Comparison of ENCODE assay signal across 12 cellular contexts in the genomic region with DNA sequence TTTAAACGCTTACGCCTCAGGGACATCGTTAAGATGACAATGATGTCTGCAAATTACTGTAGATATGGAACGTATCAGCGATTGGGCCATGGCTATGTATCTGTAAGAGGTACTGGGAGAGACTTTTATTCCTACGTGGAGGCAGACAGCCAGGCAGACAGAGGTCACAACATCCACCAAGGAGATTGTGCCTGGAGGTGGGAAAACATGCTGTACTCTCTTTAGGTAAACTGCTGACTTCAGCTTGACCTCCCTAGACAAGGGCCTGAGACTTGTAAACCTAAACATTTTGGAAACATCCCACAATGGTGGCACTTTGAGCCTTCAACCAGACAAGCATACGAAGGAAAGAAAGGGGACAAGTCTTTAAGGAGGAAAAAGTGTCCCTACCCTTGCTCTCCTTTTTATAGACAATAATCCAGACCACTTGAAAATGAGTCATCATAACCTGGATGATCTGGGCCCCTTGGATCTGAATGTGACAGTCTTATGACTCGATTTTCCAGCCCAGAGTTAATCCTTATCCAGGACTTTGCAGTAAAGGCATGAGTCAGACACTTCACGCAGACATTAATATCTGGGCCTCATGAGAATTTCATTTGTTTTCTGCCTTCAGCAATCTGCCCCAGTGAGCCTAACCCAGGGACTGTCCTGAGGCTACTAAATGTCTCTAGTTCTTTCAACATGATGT. TPM values are rescaled to one million over a fixed set of nuclear protein-coding genes. Genes with fewer than 3 reads are reported as not detected.
DNase-seq lines count a peak whose midpoint lies in the region; ATAC-seq and TF ChIP-seq lines count a peak whose summit lies in the region.
"Had no signal": no experiment of that assay in that cellular context is flagged by ENCODE, and none has a peak within 500 bp of the region (broad histone marks: within the 10 kb centered on the region; RNA-seq: fewer than 3 reads in every experiment).

No MANE protein-coding gene starts in this region.

- no peak for ATAC-seq in activated T-helper 17 cell treated with anti-CD3 and anti-CD28 coated beads, Interleukin-2, amount 50 U/mL, for 72 hours (replicated peaks)
- ATAC-seq in gastroesophageal sphincter (peak; percentile 57), GM21381 (IDR thresholded peaks at IDR 0.05; ENCODE audit: unreplicated experiment) (no peak), lower lobe of right lung (no peak)

- H3K9me3 Mint-ChIP-seq in HFFc6: no peaks in the 10 kb centered on the region
- no peaks in the 10 kb centered on the region for H3K9me3 Mint-ChIP-seq in activated T-helper 17 cell treated with anti-CD3 and anti-CD28 coated beads, Interleukin-2, amount 50 U/mL, for 72 hours

- peak overlapping the region; percentile 78 for H3K4me3 Mint-ChIP-seq in HFFc6
- no peak overlapping the region for H3K4me3 Mint-ChIP-seq in activated T-helper 17 cell treated with anti-CD3 and anti-CD28 coated beads, Interleukin-2, amount 50 U/mL, for 72 hours

- H3K4me3 ChIP-seq in gastroesophageal sphincter (no peak overlapping the region), uterus (no peak overlapping the region), lower lobe of right lung (no peak overlapping the region)
- H3K4me3 ChIP-seq: colonic mucosa, psoas muscle had no signal

- peak overlapping the region; percentile 95 for H3K27ac Mint-ChIP-seq in HFFc6
- H3K27ac Mint-ChIP-seq in activated T-helper 17 cell treated with anti-CD3 and anti-CD28 coated beads, Interleukin-2, amount 50 U/mL, for 72 hours: peak overlapping the region; percentile 20

- WGBS in gastroesophageal sphincter (ENCODE audit: low coverage in 1 of 2), 2 donors: 68 to 72% methylated on average over 9 of the region's 9 CpGs

- no peak for TF ChIP-seq CTCF in HFFc6 (IDR thresholded peaks at IDR 0.05)
- no peak for TF ChIP-seq CTCF in gastroesophageal sphincter (IDR thresholded peaks at IDR 0.05)
- TF ChIP-seq CTCF in uterus (IDR thresholded peaks at IDR 0.05): no peak
- no peak for TF ChIP-seq CTCF in lower lobe of right lung (IDR thresholded peaks at IDR 0.05)

- peak; percentile 84 for DNase-seq in HFFc6
- no peak for DNase-seq in uterus
- DNase-seq in HuH-7 (ENCODE audit: low spot score): no peak
- DNase-seq in lower lobe of right lung: no peak
- DNase-seq: activated T-cell treated with anti-CD3 and anti-CD28 coated beads, Interleukin-2, amount 50 U/mL, for 1 hour; colonic mucosa; NCI-H446 treated with DMSO at 0.1 percent for 48 hours; psoas muscle had no signal

- H3K36me3 Mint-ChIP-seq in HFFc6 (ENCODE audit: low read depth): peaks cover 36% of the 10 kb centered on the region
- no peaks in the 10 kb centered on the region for H3K36me3 Mint-ChIP-seq in activated T-helper 17 cell treated with anti-CD3 and anti-CD28 coated beads, Interleukin-2, amount 50 U/mL, for 72 hours (ENCODE audit: low read depth)

- TF ChIP-seq POLR2A in gastroesophageal sphincter (IDR thresholded peaks at IDR 0.05) (no peak), uterus (IDR thresholded peaks at IDR 0.05) (no peak)

- H3K4me1 ChIP-seq in gastroesophageal sphincter (no peaks in the 10 kb centered on the region), uterus (no peaks in the 10 kb centered on the region), lower lobe of right lung (no peaks in the 10 kb centered on the region)
- H3K4me1 ChIP-seq: colonic mucosa, psoas muscle had no signal

- TF ChIP-seq EP300 in gastroesophageal sphincter (IDR thresholded peaks at IDR 0.05): no peak

- intact Hi-C loops in uterus (cut with DNase I; ENCODE audit: low total_unique reads): no loop called here
- intact Hi-C loops in lower lobe of right lung (cut with DNase I): no loop called here

- H3K27ac ChIP-seq in gastroesophageal sphincter (no peak overlapping the region), uterus (peak overlapping the region; percentile 7 to 37), lower lobe of right lung (no peak overlapping the region)
- H3K27ac ChIP-seq: colonic mucosa, psoas muscle had no signal

- no peaks in the 10 kb centered on the region for H3K27me3 ChIP-seq in gastroesophageal sphincter
- H3K27me3 ChIP-seq in uterus: no peaks in the 10 kb centered on the region
- no peaks in the 10 kb centered on the region for H3K27me3 ChIP-seq in lower lobe of right lung (ENCODE audit: low read depth)
- H3K27me3 ChIP-seq: colonic mucosa had no signal

- H3K27me3 Mint-ChIP-seq in HFFc6 (ENCODE audit: insufficient read depth): no peaks in the 10 kb centered on the region; the same call in 1 of the 2 replicates
- H3K27me3 Mint-ChIP-seq in activated T-helper 17 cell treated with anti-CD3 and anti-CD28 coated beads, Interleukin-2, amount 50 U/mL, for 72 hours: no peaks in the 10 kb centered on the region

- H3K9me3 ChIP-seq in gastroesophageal sphincter (no peaks in the 10 kb centered on the region), uterus (no peaks in the 10 kb centered on the region), lower lobe of right lung (no peaks in the 10 kb centered on the region)
- H3K9me3 ChIP-seq: colonic mucosa, psoas muscle had no signal

- H3K4me1 Mint-ChIP-seq in HFFc6 (ENCODE audit: low read depth): peaks cover 21% of the 10 kb centered on the region
- no peaks in the 10 kb centered on the region for H3K4me1 Mint-ChIP-seq in activated T-helper 17 cell treated with anti-CD3 and anti-CD28 coated beads, Interleukin-2, amount 50 U/mL, for 72 hours

- H3K36me3 ChIP-seq in gastroesophageal sphincter (peaks cover 0 to 83% of the 10 kb centered on the region in 2 donors), uterus (no peaks in the 10 kb centered on the region), lower lobe of right lung (peaks cover 73% of the 10 kb centered on the region)

RNA-seq across cellular contexts. Expression of gene LDHAL6B, which starts 6.7 kb away (rescaled TPM):
- total RNA-seq in HFFc6 (2021; fragmentation: NEBNext Ultra II Directional; extraction: Animal tissue kit (Norgen Biotek cat#: 25700)): not detected
- total RNA-seq in activated T-helper 17 cell treated with anti-CD3 and anti-CD28 coated beads, Interleukin-2, amount 50 U/mL, for 72 hours: not detected
- total RNA-seq in gastroesophageal sphincter (under 1 TPM in 1 of 4 donors, not detected in 3; 0.54 TPM), uterus (not detected), lower lobe of right lung (not detected)
- total RNA-seq: colonic mucosa; psoas muscle; T-helper 1 cell treated with Interleukin-12 subunit alpha and Interleukin-12 subunit beta and Interleukin-4 antibody, amounts not matched to agents 30 ng/mL and 1 ng/mL, for 36 hours had no signal

Comparison
In these comparisons a context has a peak if more than half of its experiments do, and no peak if none do; other contexts are left out.
1. H3K27ac ChIP-seq: peak in uterus (2 of 2); none in gastroesophageal sphincter (0 of 4) and lower lobe of right lung (single experiment).